In the genomic region with DNA sequence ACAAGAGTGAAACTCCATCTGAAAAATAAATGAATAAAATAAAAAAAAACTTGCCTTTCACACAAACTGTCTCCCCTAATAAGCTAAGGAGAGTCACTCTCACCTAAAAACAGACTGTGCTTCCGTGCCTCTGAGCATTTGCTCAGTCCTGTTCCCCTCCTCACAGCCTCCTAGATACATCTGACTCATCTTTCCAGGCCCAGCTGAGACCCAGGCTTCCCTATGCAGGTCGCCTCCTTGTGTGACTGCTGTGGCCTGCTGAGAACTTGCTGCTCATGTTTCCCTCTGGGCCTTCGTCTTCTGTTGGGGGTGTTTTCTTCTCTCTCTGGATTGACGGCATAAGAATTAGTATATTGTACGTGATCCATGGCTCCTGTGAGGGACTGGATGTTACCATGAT, we compare ENCODE assay signal across 18 cellular contexts.
DNase-seq lines count a peak whose midpoint lies in the region; ATAC-seq and TF ChIP-seq lines count a peak whose summit lies in the region.
"Had no signal": no experiment of that assay in that cellular context is flagged by ENCODE, and none has a peak within 500 bp of the region (broad histone marks: within the 10 kb centered on the region; RNA-seq: fewer than 3 reads in every experiment).

No MANE protein-coding gene starts in this region.

- H3K36me3 ChIP-seq in right atrium auricular region (no peaks in the 10 kb centered on the region), upper lobe of left lung (no peaks in the 10 kb centered on the region)
- H3K36me3 ChIP-seq: left lung, SJSA1 had no signal

- no peak for ATAC-seq in natural killer cell treated with Interleukin-12 subunit alpha and Interleukin-12 subunit beta and Interleukin-15 and Interleukin-18, amount 100 ng/mL, for 72 hours
- no peak for ATAC-seq in upper lobe of left lung (ENCODE audit: low FRiP score in 2 of 2)
- ATAC-seq: activated CD8-positive, alpha-beta T cell treated with anti-CD3 and anti-CD28 coated beads for 36 hours; left lung; WTC11 had no signal

- peak overlapping the region; percentile 3 for H3K27ac Mint-ChIP-seq in dendritic cell treated with granulocyte-macrophage colony-stimulating factor and Interleukin-4, amounts not matched to agents 40 ng/mL and 50 ng/mL, for 4 days
- no peak overlapping the region for H3K27ac Mint-ChIP-seq in natural killer cell treated with Interleukin-12 subunit alpha and Interleukin-12 subunit beta and Interleukin-15 and Interleukin-18, amount 100 ng/mL, for 72 hours
- H3K27ac Mint-ChIP-seq: activated CD8-positive, alpha-beta T cell treated with anti-CD3 and anti-CD28 coated beads for 36 hours; activated naive CD4-positive, alpha-beta T cell treated with anti-CD3 and anti-CD28 coated beads, Interleukin-2, amount 10 ng/mL, durations not matched to agents 7 days and 5 days; activated T-cell treated with anti-CD3 and anti-CD28 coated beads, Interleukin-2, amount 50 U/mL, for 24 hours; CD8-positive, alpha-beta memory T cell; WTC11 had no signal

- H3K36me3 Mint-ChIP-seq in dendritic cell treated with granulocyte-macrophage colony-stimulating factor and Interleukin-4, amounts not matched to agents 40 ng/mL and 50 ng/mL, for 4 days (ENCODE audit: low read depth) = no peaks in the 10 kb centered on the region
- H3K36me3 Mint-ChIP-seq in natural killer cell treated with Interleukin-12 subunit alpha and Interleukin-12 subunit beta and Interleukin-15 and Interleukin-18, amount 100 ng/mL, for 72 hours = no peaks in the 10 kb centered on the region
- H3K36me3 Mint-ChIP-seq: activated naive CD4-positive, alpha-beta T cell treated with anti-CD3 and anti-CD28 coated beads, Interleukin-2, amount 10 ng/mL, durations not matched to agents 7 days and 5 days had no signal

- H3K9me3 ChIP-seq in right atrium auricular region = no peaks in the 10 kb centered on the region
- H3K9me3 ChIP-seq in upper lobe of left lung = no peaks in the 10 kb centered on the region
- H3K9me3 ChIP-seq: left lung had no signal

- no peaks in the 10 kb centered on the region for H3K4me1 ChIP-seq in right atrium auricular region
- H3K4me1 ChIP-seq in upper lobe of left lung = peaks cover 0 to 6% (median 0%) of the 10 kb centered on the region in 4 donors
- H3K4me1 ChIP-seq: left lung, SJSA1 had no signal

- H3K4me3 ChIP-seq in NB4 (ENCODE audit: low read depth, low read length) = no peak overlapping the region
- H3K4me3 ChIP-seq in right atrium auricular region = no peak overlapping the region
- H3K4me3 ChIP-seq in upper lobe of left lung = no peak overlapping the region
- H3K4me3 ChIP-seq: coronary artery, left lung, SJSA1 had no signal

- intact Hi-C loops in dendritic cell treated with granulocyte-macrophage colony-stimulating factor and Interleukin-4, amounts not matched to agents 40 ng/mL and 50 ng/mL, for 4 days (cut with micrococcal nuclease) = no loop called here

- H3K27ac ChIP-seq in right atrium auricular region (no peak overlapping the region), upper lobe of left lung (no peak overlapping the region)
- H3K27ac ChIP-seq: coronary artery, left lung, SJSA1 had no signal

- peak; percentile 46 for DNase-seq in EH (ENCODE audit: low read depth)
- DNase-seq in NB4 (ENCODE audit: low read depth) = peak; percentile 11
- DNase-seq in myocyte (ENCODE audit: low read depth) = peak; percentile 55
- DNase-seq in natural killer cell treated with Interleukin-12 subunit alpha and Interleukin-12 subunit beta and Interleukin-15 and Interleukin-18, amount 100 ng/mL, for 72 hours (ENCODE audit: low spot score) = no peak
- DNase-seq in right atrium auricular region (ENCODE audit: low spot score) = no peak
- no peak for DNase-seq in NCI-H446 (lab: John Stamatoyannopoulos, UW)
- DNase-seq in upper lobe of left lung = no peak
- DNase-seq: activated CD8-positive, alpha-beta T cell treated with anti-CD3 and anti-CD28 coated beads for 36 hours; activated naive CD4-positive, alpha-beta T cell treated with anti-CD3 and anti-CD28 coated beads, Interleukin-2, amount 10 ng/mL, durations not matched to agents 7 days and 5 days; activated T-cell treated with anti-CD3 and anti-CD28 coated beads, Interleukin-2, amount 50 U/mL, for 24 hours; CD8-positive, alpha-beta memory T cell; foreskin melanocyte; left lung; NCI-H1436 had no signal

- no peaks in the 10 kb centered on the region for H3K9me3 Mint-ChIP-seq in dendritic cell treated with granulocyte-macrophage colony-stimulating factor and Interleukin-4, amounts not matched to agents 40 ng/mL and 50 ng/mL, for 4 days
- peaks cover 3% of the 10 kb centered on the region for H3K9me3 Mint-ChIP-seq in natural killer cell treated with Interleukin-12 subunit alpha and Interleukin-12 subunit beta and Interleukin-15 and Interleukin-18, amount 100 ng/mL, for 72 hours
- H3K9me3 Mint-ChIP-seq: activated CD8-positive, alpha-beta T cell treated with anti-CD3 and anti-CD28 coated beads for 36 hours; activated T-cell treated with anti-CD3 and anti-CD28 coated beads, Interleukin-2, amount 50 U/mL, for 24 hours; WTC11 had no signal

- H3K4me1 Mint-ChIP-seq in dendritic cell treated with granulocyte-macrophage colony-stimulating factor and Interleukin-4, amounts not matched to agents 40 ng/mL and 50 ng/mL, for 4 days (ENCODE audit: low read depth) = peaks cover 25% of the 10 kb centered on the region
- no peaks in the 10 kb centered on the region for H3K4me1 Mint-ChIP-seq in natural killer cell treated with Interleukin-12 subunit alpha and Interleukin-12 subunit beta and Interleukin-15 and Interleukin-18, amount 100 ng/mL, for 72 hours (ENCODE audit: low read depth in 2 of 2)
- H3K4me1 Mint-ChIP-seq: activated naive CD4-positive, alpha-beta T cell treated with anti-CD3 and anti-CD28 coated beads, Interleukin-2, amount 10 ng/mL, durations not matched to agents 7 days and 5 days; CD8-positive, alpha-beta memory T cell had no signal

- WGBS in upper lobe of left lung, 2 donors = 76 to 82% methylated on average over 5 of the region's 5 CpGs

- no peaks in the 10 kb centered on the region for H3K27me3 Mint-ChIP-seq in dendritic cell treated with granulocyte-macrophage colony-stimulating factor and Interleukin-4, amounts not matched to agents 40 ng/mL and 50 ng/mL, for 4 days
- no peaks in the 10 kb centered on the region for H3K27me3 Mint-ChIP-seq in natural killer cell treated with Interleukin-12 subunit alpha and Interleukin-12 subunit beta and Interleukin-15 and Interleukin-18, amount 100 ng/mL, for 72 hours
- H3K27me3 Mint-ChIP-seq: activated CD8-positive, alpha-beta T cell treated with anti-CD3 and anti-CD28 coated beads for 36 hours; activated naive CD4-positive, alpha-beta T cell treated with anti-CD3 and anti-CD28 coated beads, Interleukin-2, amount 10 ng/mL, durations not matched to agents 7 days and 5 days; activated T-cell treated with anti-CD3 and anti-CD28 coated beads, Interleukin-2, amount 50 U/mL, for 24 hours; CD8-positive, alpha-beta memory T cell had no signal

- TF ChIP-seq CTCF in NB4 (IDR thresholded peaks at IDR 0.05; ENCODE audit: low read depth, low read length) = no peak
- no peak for TF ChIP-seq CTCF in right atrium auricular region (IDR thresholded peaks at IDR 0.05)
- no peak for TF ChIP-seq CTCF in upper lobe of left lung (IDR thresholded peaks at IDR 0.05)

- H3K27me3 ChIP-seq in right atrium auricular region (no peaks in the 10 kb centered on the region), upper lobe of left lung (no peaks in the 10 kb centered on the region)
- H3K27me3 ChIP-seq: left lung, SJSA1 had no signal

- TF ChIP-seq POLR2A in NB4 (IDR thresholded peaks at IDR 0.05; ENCODE audit: extremely low read depth, insufficient read length) = no peak
- TF ChIP-seq POLR2A in upper lobe of left lung (IDR thresholded peaks at IDR 0.05) = no peak

- no peak for TF ChIP-seq EP300 in upper lobe of left lung (IDR thresholded peaks at IDR 0.05)

- H3K4me3 Mint-ChIP-seq in dendritic cell treated with granulocyte-macrophage colony-stimulating factor and Interleukin-4, amounts not matched to agents 40 ng/mL and 50 ng/mL, for 4 days = no peak overlapping the region
- H3K4me3 Mint-ChIP-seq in natural killer cell treated with Interleukin-12 subunit alpha and Interleukin-12 subunit beta and Interleukin-15 and Interleukin-18, amount 100 ng/mL, for 72 hours = no peak overlapping the region
- H3K4me3 Mint-ChIP-seq: activated CD8-positive, alpha-beta T cell treated with anti-CD3 and anti-CD28 coated beads for 36 hours; activated naive CD4-positive, alpha-beta T cell treated with anti-CD3 and anti-CD28 coated beads, Interleukin-2, amount 10 ng/mL, durations not matched to agents 7 days and 5 days; activated T-cell treated with anti-CD3 and anti-CD28 coated beads, Interleukin-2, amount 50 U/mL, for 24 hours; CD8-positive, alpha-beta memory T cell; WTC11 had no signal

Comparison
In these comparisons a context has a peak if more than half of its experiments do, and no peak if none do; other contexts are left out.
1. DNase-seq: peak in EH (single experiment), NB4 (single experiment) and myocyte (single experiment); none in natural killer cell treated with Interleukin-12 subunit alpha and Interleukin-12 subunit beta and Interleukin-15 and Interleukin-18, amount 100 ng/mL, for 72 hours (single experiment), right atrium auricular region (single experiment), NCI-H446 (0 of 2) and upper lobe of left lung (0 of 2).